Comparison of ENCODE assay signal across 32 cellular contexts in the genomic region with DNA sequence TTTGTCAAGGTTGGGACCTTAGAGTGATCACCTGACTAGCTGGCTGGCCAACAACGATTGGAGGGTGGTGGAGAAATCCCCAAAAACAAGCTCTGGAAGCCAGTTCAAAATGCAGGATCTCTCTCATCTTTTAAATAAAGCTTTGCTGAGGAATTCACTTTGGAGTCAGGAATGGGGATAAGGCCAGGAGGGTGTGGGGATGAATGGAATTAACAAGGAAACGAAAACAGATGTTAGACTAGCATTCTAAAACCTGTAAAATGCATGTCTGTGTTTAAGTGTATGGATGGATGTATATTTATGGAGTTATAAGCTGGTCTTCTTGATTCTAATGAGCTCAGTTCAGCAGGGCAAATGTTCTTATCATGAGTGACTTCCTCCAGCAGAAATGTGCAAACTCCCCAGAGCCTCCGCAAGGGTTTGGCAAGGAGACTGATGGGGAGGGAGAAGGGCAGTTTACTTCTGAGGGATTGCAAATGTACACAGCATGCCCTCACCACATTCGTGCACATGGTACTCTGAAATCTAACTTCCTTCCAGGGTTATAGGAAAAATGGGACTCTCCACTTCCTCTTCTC.
DNase-seq lines count a peak whose midpoint lies in the region; ATAC-seq and TF ChIP-seq lines count a peak whose summit lies in the region.
"Had no signal": no experiment of that assay in that cellular context is flagged by ENCODE, and none has a peak within 500 bp of the region (broad histone marks: within the 10 kb centered on the region; RNA-seq: fewer than 3 reads in every experiment).

No MANE protein-coding gene starts in this region.

- no peak overlapping the region for H3K27ac Mint-ChIP-seq in T-helper 17 cell
- H3K27ac Mint-ChIP-seq: activated naive CD4-positive, alpha-beta T cell treated with anti-CD3 and anti-CD28 coated beads, Interleukin-2, amount 50 U/mL, for 72 hours; natural killer cell; T-helper 2 cell treated with Interferon-gamma antibody and Interleukin-4, amounts not matched to agents 5 μg/mL and 100 μg/mL, for 36 hours had no signal

- peak overlapping the region in 1 of 2 donors; percentile 62 for H3K27ac ChIP-seq in right atrium auricular region
- H3K27ac ChIP-seq in left ventricle myocardium inferior (replicated peaks), result peak overlapping the region; percentile 84
- H3K27ac ChIP-seq in esophagus squamous epithelium, result peak overlapping the region in 1 of 4 donors; percentile 10
- H3K27ac ChIP-seq: BLaER1 treated with 17β-estradiol and CSF1 and Interleukin-3, amounts not matched to agents 10 nM and 100 nM; cardiac muscle cell; colonic mucosa; epithelial cell of prostate; HL-60 had no signal

- DNase-seq in Right ventricle myocardium superior (no peak), right atrium auricular region (ENCODE audit: low spot score) (no peak), MV-4-11 (lab: John Stamatoyannopoulos, UW) (peak; percentile 12), left ventricle myocardium inferior (no peak), esophagus squamous epithelium (lab: John Stamatoyannopoulos, UW) (no peak), T-helper 17 cell (no peak), NCI-H2227 (lab: John Stamatoyannopoulos, UW; ENCODE audit: unreplicated experiment) (no peak)
- DNase-seq: activated CD8-positive, alpha-beta memory T cell treated with anti-CD3 and anti-CD28 coated beads for 24 hours; activated T-cell treated with anti-CD3 and anti-CD28 coated beads for 4 hours; colonic mucosa; effector CD8-positive, alpha-beta T cell; H9; KG1; mucosa of descending colon; natural killer cell; NCI-H1417 treated with DMSO at 0.1 percent for 48 hours; NCI-H2081; NCI-H226; NCI-H526 treated with DMSO at 0.1 percent for 48 hours; SHP77 treated with DMSO at 0.1 percent for 48 hours; stimulated activated naive CD8-positive, alpha-beta T cell treated with anti-CD3 and anti-CD28 coated beads, Interleukin-15, Interleukin-2, amounts not matched to agents 100 U/mL and 50 U/mL, for 24 hours; testis had no signal

- H3K27me3 ChIP-seq in right atrium auricular region, result no peaks in the 10 kb centered on the region
- H3K27me3 ChIP-seq in left ventricle myocardium inferior (ENCODE audit: low read depth), result peaks cover 9% of the 10 kb centered on the region
- no peaks in the 10 kb centered on the region for H3K27me3 ChIP-seq in esophagus squamous epithelium
- H3K27me3 ChIP-seq: ascending aorta; BLaER1 treated with 17β-estradiol and CSF1 and Interleukin-3, amounts not matched to agents 10 nM and 100 nM; cardiac muscle cell; colonic mucosa; testis had no signal

- H3K4me3 ChIP-seq in right atrium auricular region (no peak overlapping the region), left ventricle myocardium inferior (no peak overlapping the region), esophagus squamous epithelium (no peak overlapping the region)
- H3K4me3 ChIP-seq: ascending aorta; BLaER1 treated with 17β-estradiol and CSF1 and Interleukin-3, amounts not matched to agents 10 nM and 100 nM; cardiac muscle cell; colonic mucosa; lung; mucosa of descending colon; smooth muscle cell; testis had no signal

- no peaks in the 10 kb centered on the region for H3K4me1 Mint-ChIP-seq in T-helper 17 cell
- H3K4me1 Mint-ChIP-seq: natural killer cell had no signal

- intact Hi-C loops in Right ventricle myocardium superior (cut with DNase I), result no loop called here
- intact Hi-C loops in left ventricle myocardium inferior (cut with micrococcal nuclease), result no loop called here
- intact Hi-C loops in esophagus squamous epithelium (cut with DNase I), result no loop called here

- H3K4me1 ChIP-seq in right atrium auricular region, result peaks cover 0 to 56% of the 10 kb centered on the region in 2 donors
- H3K4me1 ChIP-seq in left ventricle myocardium inferior, result peaks cover 91% of the 10 kb centered on the region
- peaks cover 0 to 35% (median 0%) of the 10 kb centered on the region in 3 donors for H3K4me1 ChIP-seq in esophagus squamous epithelium
- H3K4me1 ChIP-seq: ascending aorta had no signal

- TF ChIP-seq POLR2A in esophagus squamous epithelium (IDR thresholded peaks at IDR 0.05), result no peak

- 57 to 58% methylated on average over 4 of the region's 4 CpGs for WGBS in esophagus squamous epithelium, 2 donors

- TF ChIP-seq CTCF in right atrium auricular region (IDR thresholded peaks at IDR 0.05), result no peak
- peak; percentile 7 for TF ChIP-seq CTCF in left ventricle myocardium inferior (IDR thresholded peaks at IDR 0.05; ENCODE audit: borderline replicate concordance)
- TF ChIP-seq CTCF in esophagus squamous epithelium (IDR thresholded peaks at IDR 0.05), result no peak

- H3K27me3 Mint-ChIP-seq in T-helper 17 cell, result no peaks in the 10 kb centered on the region

- H3K9me3 ChIP-seq in right atrium auricular region (no peaks in the 10 kb centered on the region), left ventricle myocardium inferior (replicated peaks) (no peaks in the 10 kb centered on the region), esophagus squamous epithelium (no peaks in the 10 kb centered on the region), T-helper 17 cell (ENCODE audit: control insufficient read depth, low read length, poor library complexity, severe bottlenecking) (no peaks in the 10 kb centered on the region)
- H3K9me3 ChIP-seq: ascending aorta; BLaER1 treated with 17β-estradiol and CSF1 and Interleukin-3, amounts not matched to agents 10 nM and 100 nM; colonic mucosa; mucosa of descending colon; testis had no signal

- no peak overlapping the region for H3K4me3 Mint-ChIP-seq in T-helper 17 cell
- H3K4me3 Mint-ChIP-seq: H9; natural killer cell; T-helper 2 cell treated with Interferon-gamma antibody and Interleukin-4, amounts not matched to agents 5 μg/mL and 100 μg/mL, for 36 hours had no signal

- H3K36me3 ChIP-seq in right atrium auricular region (no peaks in the 10 kb centered on the region), left ventricle myocardium inferior (no peaks in the 10 kb centered on the region), esophagus squamous epithelium (no peaks in the 10 kb centered on the region)
- H3K36me3 ChIP-seq: ascending aorta; BLaER1 treated with 17β-estradiol and CSF1 and Interleukin-3, amounts not matched to agents 10 nM and 100 nM; cardiac muscle cell; colonic mucosa had no signal

- ATAC-seq in Right ventricle myocardium superior (ENCODE audit: poor library complexity), result peak; percentile 71
- ATAC-seq in T-helper 17 cell, result no peak
- no peak for ATAC-seq in HG02885 (IDR thresholded peaks at IDR 0.05; ENCODE audit: poor library complexity, unreplicated experiment)
- ATAC-seq: activated naive CD4-positive, alpha-beta T cell treated with anti-CD3 and anti-CD28 coated beads, Interleukin-2, amount 50 U/mL, for 72 hours; mucosa of descending colon; natural killer cell; stimulated activated naive CD8-positive, alpha-beta T cell treated with anti-CD3 and anti-CD28 coated beads, Interleukin-15, Interleukin-2, amounts not matched to agents 100 U/mL and 50 U/mL, for 24 hours had no signal

- no peaks in the 10 kb centered on the region for H3K36me3 Mint-ChIP-seq in T-helper 17 cell (ENCODE audit: low read depth)
- H3K36me3 Mint-ChIP-seq: activated naive CD4-positive, alpha-beta T cell treated with anti-CD3 and anti-CD28 coated beads, Interleukin-2, amount 50 U/mL, for 72 hours; natural killer cell had no signal
